ENCODE assay signal across 1 cellular context in the genomic region with DNA sequence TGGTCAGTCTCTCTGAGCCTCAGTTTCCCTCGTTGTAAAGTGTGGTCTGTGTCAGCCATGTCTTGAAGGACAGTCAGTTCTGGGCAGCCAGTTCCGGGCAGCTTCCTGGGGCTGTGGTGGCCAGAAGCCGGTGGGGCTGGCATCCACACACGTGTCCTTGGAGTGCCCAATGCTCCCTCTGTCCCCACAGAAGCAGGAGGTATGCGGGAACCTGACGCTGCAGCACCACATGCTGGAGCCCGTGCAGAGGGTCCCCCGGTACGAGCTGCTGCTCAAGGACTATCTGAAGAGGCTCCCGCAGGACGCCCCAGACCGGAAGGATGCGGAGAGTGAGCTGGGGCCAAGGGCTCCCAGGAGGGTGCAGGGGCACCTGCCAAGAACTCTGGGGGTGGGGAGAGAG.
TF ChIP-seq lines count a peak whose summit lies in the region.

No MANE protein-coding gene starts in this region.

TF ChIP-seq in HepG2, 621 proteins besides CTCF, POLR2A, EP300 and RAD21 (continued from another document):
- TF ChIP-seq CEBPZ (IDR thresholded peaks at IDR 0.05; ENCODE audit: low read length) (no peak), XBP1 (CRISPR knock-in tag; IDR thresholded peaks at IDR 0.05) (no peak), SMAD1 (CRISPR knock-in tag; IDR thresholded peaks at IDR 0.05; ENCODE audit: borderline replicate concordance, low read depth) (no peak), ZNF761 (CRISPR knock-in tag; conservative IDR thresholded peaks at IDR 0.05) (no peak), NCOA2 (CRISPR knock-in tag; IDR thresholded peaks at IDR 0.05) (no peak), ZNF234 (CRISPR knock-in tag; conservative IDR thresholded peaks at IDR 0.05) (no peak), RBM22 (optimal IDR thresholded peaks at IDR 0.05; ENCODE audit: low read length) (no peak), FOXO1 (CRISPR knock-in tag; IDR thresholded peaks at IDR 0.05) (no peak), ZNF17 (CRISPR knock-in tag; IDR thresholded peaks at IDR 0.05) (no peak), ZNF790 (CRISPR knock-in tag; IDR thresholded peaks at IDR 0.05; ENCODE audit: borderline replicate concordance) (no peak), GRHL1 (CRISPR knock-in tag; conservative IDR thresholded peaks at IDR 0.05) (no peak), NAIF1 (CRISPR knock-in tag; IDR thresholded peaks at IDR 0.05; ENCODE audit: borderline replicate concordance) (no peak), EZH2 (conservative IDR thresholded peaks at IDR 0.05; ENCODE audit: low read depth, low read length) (no peak)
- TF ChIP-seq, protein P1, sequence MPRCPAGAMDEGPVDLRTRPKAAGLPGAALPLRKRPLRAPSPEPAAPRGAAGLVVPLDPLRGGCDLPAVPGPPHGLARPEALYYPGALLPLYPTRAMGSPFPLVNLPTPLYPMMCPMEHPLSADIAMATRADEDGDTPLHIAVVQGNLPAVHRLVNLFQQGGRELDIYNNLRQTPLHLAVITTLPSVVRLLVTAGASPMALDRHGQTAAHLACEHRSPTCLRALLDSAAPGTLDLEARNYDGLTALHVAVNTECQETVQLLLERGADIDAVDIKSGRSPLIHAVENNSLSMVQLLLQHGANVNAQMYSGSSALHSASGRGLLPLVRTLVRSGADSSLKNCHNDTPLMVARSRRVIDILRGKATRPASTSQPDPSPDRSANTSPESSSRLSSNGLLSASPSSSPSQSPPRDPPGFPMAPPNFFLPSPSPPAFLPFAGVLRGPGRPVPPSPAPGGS (CRISPR knock-in tag; IDR thresholded peaks at IDR 0.05) = no peak
- TF ChIP-seq, protein P2, sequence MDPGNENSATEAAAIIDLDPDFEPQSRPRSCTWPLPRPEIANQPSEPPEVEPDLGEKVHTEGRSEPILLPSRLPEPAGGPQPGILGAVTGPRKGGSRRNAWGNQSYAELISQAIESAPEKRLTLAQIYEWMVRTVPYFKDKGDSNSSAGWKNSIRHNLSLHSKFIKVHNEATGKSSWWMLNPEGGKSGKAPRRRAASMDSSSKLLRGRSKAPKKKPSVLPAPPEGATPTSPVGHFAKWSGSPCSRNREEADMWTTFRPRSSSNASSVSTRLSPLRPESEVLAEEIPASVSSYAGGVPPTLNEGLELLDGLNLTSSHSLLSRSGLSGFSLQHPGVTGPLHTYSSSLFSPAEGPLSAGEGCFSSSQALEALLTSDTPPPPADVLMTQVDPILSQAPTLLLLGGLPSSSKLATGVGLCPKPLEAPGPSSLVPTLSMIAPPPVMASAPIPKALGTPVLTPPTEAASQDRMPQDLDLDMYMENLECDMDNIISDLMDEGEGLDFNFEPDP (CRISPR knock-in tag; conservative IDR thresholded peaks at IDR 0.05) = no peak
- TF ChIP-seq, protein P3, sequence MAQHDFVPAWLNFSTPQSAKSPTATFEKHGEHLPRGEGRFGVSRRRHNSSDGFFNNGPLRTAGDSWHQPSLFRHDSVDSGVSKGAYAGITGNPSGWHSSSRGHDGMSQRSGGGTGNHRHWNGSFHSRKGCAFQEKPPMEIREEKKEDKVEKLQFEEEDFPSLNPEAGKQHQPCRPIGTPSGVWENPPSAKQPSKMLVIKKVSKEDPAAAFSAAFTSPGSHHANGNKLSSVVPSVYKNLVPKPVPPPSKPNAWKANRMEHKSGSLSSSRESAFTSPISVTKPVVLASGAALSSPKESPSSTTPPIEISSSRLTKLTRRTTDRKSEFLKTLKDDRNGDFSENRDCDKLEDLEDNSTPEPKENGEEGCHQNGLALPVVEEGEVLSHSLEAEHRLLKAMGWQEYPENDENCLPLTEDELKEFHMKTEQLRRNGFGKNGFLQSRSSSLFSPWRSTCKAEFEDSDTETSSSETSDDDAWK (CRISPR knock-in tag; IDR thresholded peaks at IDR 0.05) = no peak
- TF ChIP-seq, protein P4, sequence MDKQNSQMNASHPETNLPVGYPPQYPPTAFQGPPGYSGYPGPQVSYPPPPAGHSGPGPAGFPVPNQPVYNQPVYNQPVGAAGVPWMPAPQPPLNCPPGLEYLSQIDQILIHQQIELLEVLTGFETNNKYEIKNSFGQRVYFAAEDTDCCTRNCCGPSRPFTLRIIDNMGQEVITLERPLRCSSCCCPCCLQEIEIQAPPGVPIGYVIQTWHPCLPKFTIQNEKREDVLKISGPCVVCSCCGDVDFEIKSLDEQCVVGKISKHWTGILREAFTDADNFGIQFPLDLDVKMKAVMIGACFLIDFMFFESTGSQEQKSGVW (CRISPR knock-in tag; IDR thresholded peaks at IDR 0.05; ENCODE audit: borderline replicate concordance) = no peak
